In genomic region chr11:67674442-67674871, GRCh38 we compare ENCODE assay signal across 17 cellular contexts. TPM values are rescaled to one million over a fixed set of nuclear protein-coding genes. Genes with fewer than 3 reads are reported as not detected.
A peak's percentile ranks its signal among the peaks of the same experiment; 100 is the strongest.
DNase-seq lines count a peak whose midpoint lies in the region; TF ChIP-seq lines count a peak whose summit lies in the region.
"Had no signal": no experiment of that assay in that cellular context is flagged by ENCODE, and none has a peak within 500 bp of the region (broad histone marks: within the 10 kb centered on the region; RNA-seq: fewer than 3 reads in every experiment).

A gene with protein sequence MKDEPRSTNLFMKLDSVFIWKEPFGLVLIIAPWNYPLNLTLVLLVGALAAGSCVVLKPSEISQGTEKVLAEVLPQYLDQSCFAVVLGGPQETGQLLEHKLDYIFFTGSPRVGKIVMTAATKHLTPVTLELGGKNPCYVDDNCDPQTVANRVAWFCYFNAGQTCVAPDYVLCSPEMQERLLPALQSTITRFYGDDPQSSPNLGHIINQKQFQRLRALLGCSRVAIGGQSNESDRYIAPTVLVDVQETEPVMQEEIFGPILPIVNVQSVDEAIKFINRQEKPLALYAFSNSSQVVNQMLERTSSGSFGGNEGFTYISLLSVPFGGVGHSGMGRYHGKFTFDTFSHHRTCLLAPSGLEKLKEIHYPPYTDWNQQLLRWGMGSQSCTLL (minus strand): TSS chr11:67674623. CDS start chr11:67666935, 7,688 bp downstream.

- peak within 1 kb of the TSS in 2 of 3 donors; percentile 37 to 53 for H3K27ac Mint-ChIP-seq in IgD-negative memory B cell
- H3K27ac Mint-ChIP-seq: HFFc6; natural killer cell treated with Interleukin-12 subunit alpha and Interleukin-12 subunit beta and Interleukin-15 and Interleukin-18, amount 100 ng/mL, for 72 hours had no signal

- peaks cover 0 to 3% (median 1%) of the 10 kb centered on the region in 3 donors for H3K9me3 Mint-ChIP-seq in IgD-negative memory B cell
- H3K9me3 Mint-ChIP-seq: activated T-cell treated with anti-CD3 and anti-CD28 coated beads, Interleukin-2, amount 50 U/mL, for 4 hours; CD8-positive, alpha-beta memory T cell; natural killer cell treated with Interleukin-12 subunit alpha and Interleukin-12 subunit beta and Interleukin-15 and Interleukin-18, amount 100 ng/mL, for 72 hours had no signal

- no peaks in the 10 kb centered on the region for H3K9me3 ChIP-seq in breast epithelium
- no peaks in the 10 kb centered on the region for H3K9me3 ChIP-seq in thymus (ENCODE audit: control insufficient read depth)

- WGBS in lower leg skin, 2 donors: 29 to 36% methylated on average over 6 to 8 of the region's 8 CpGs
- 96% methylated on average over 8 of the region's 8 CpGs for WGBS in thymus

- intact Hi-C loops in breast epithelium (cut with DNase I; ENCODE audit: low total_unique reads) (no loop called here), lower leg skin (cut with DNase I; ENCODE audit: low total_unique reads) (no loop called here)

- TF ChIP-seq POLR2A in breast epithelium (IDR thresholded peaks at IDR 0.05) (no peak), lower leg skin (IDR thresholded peaks at IDR 0.05) (no peak)

- H3K27me3 ChIP-seq in breast epithelium (peaks cover 0 to 5% of the 10 kb centered on the region in 2 donors), thymus (ENCODE audit: control insufficient read depth, insufficient read depth) (no peaks in the 10 kb centered on the region)

- no peaks in the 10 kb centered on the region for H3K36me3 Mint-ChIP-seq in IgD-negative memory B cell
- H3K36me3 Mint-ChIP-seq: CD8-positive, alpha-beta memory T cell; natural killer cell treated with Interleukin-12 subunit alpha and Interleukin-12 subunit beta and Interleukin-15 and Interleukin-18, amount 100 ng/mL, for 72 hours had no signal

- H3K27ac ChIP-seq in breast epithelium: peak within 1 kb of the TSS; percentile 76 to 88
- no peak within 1 kb of the TSS for H3K27ac ChIP-seq in thymus (ENCODE audit: low read depth)

- H3K4me3 ChIP-seq in breast epithelium: peak within 1 kb of the TSS in 2 of 3 donors; percentile 30 to 55
- no peak within 1 kb of the TSS for H3K4me3 ChIP-seq in lower leg skin (ENCODE audit: low read depth, poor library complexity, severe bottlenecking)
- no peak within 1 kb of the TSS for H3K4me3 ChIP-seq in thymus (ENCODE audit: low read length)

- H3K4me1 Mint-ChIP-seq in IgD-negative memory B cell: no peaks in the 10 kb centered on the region
- H3K4me1 Mint-ChIP-seq: CD8-positive, alpha-beta memory T cell had no signal

- peaks cover 37% of the 10 kb centered on the region for H3K27me3 Mint-ChIP-seq in IgD-negative memory B cell

- H3K36me3 ChIP-seq in breast epithelium (no peaks in the 10 kb centered on the region), thymus (ENCODE audit: control insufficient read depth, insufficient read depth) (no peaks in the 10 kb centered on the region)

- H3K4me3 Mint-ChIP-seq in IgD-negative memory B cell: no peak within 1 kb of the TSS
- H3K4me3 Mint-ChIP-seq: activated T-cell treated with anti-CD3 and anti-CD28 coated beads, Interleukin-2, amount 50 U/mL, for 4 hours; CD8-positive, alpha-beta memory T cell; HFFc6; natural killer cell treated with Interleukin-12 subunit alpha and Interleukin-12 subunit beta and Interleukin-15 and Interleukin-18, amount 100 ng/mL, for 72 hours had no signal

- peak; percentile 87 to 89 for DNase-seq in breast epithelium (ENCODE audit: low spot score in 2 of 2)
- DNase-seq in lower leg skin (ENCODE audit: low spot score in 2 of 2): peak; percentile 77 to 90
- DNase-seq in NCI-H1694 treated with DMSO at 0.1 percent for 48 hours (lab: John Stamatoyannopoulos, UW): no peak
- no peak for DNase-seq in activated effector memory CD4-positive, alpha-beta T cell treated with anti-CD3 and anti-CD28 coated beads, Interleukin-2, amount 50 U/mL, for 16 hours
- DNase-seq in epidermal melanocyte (ENCODE audit: insufficient read length, low spot score): no peak
- DNase-seq in anterior cingulate cortex (lab: John Stamatoyannopoulos, UW): no peak
- DNase-seq: activated CD4-positive, alpha-beta T cell treated with anti-CD3 and anti-CD28 coated beads for 1 hour; activated T-cell treated with anti-CD3 and anti-CD28 coated beads, Interleukin-2, amount 50 U/mL, for 4 hours; amygdala; CD8-positive, alpha-beta memory T cell; dermis blood vessel endothelial cell; foreskin melanocyte; HFFc6; NCI-H1092 treated with DMSO at 0.1 percent for 48 hours had no signal

- TF ChIP-seq CTCF in breast epithelium (IDR thresholded peaks at IDR 0.05) (no peak), lower leg skin (IDR thresholded peaks at IDR 0.05) (no peak)

- H3K4me1 ChIP-seq in breast epithelium (peaks cover 0 to 4% of the 10 kb centered on the region in 2 donors), thymus (ENCODE audit: control insufficient read depth, insufficient read depth, low read length) (no peaks in the 10 kb centered on the region)

RNA-seq across cellular contexts. Expression of the gene that starts here (rescaled TPM):
- polyA plus RNA-seq in IgD-negative memory B cell (not detected), thymus (11.1 TPM)
- total RNA-seq in breast epithelium (10 to 100 TPM in 2 of 3 donors, under 1 TPM in 1; 0.32 to 62.3 (median 44.1) TPM), lower leg skin (100 to 1,000 TPM; 127 to 221 (median 170) TPM)
- total RNA-seq: activated T-cell treated with anti-CD3 and anti-CD28 coated beads, Interleukin-2, amount 50 U/mL, for 4 hours; CD8-positive, alpha-beta memory T cell; dermis blood vessel endothelial cell; HFFc6; natural killer cell treated with Interleukin-12 subunit alpha and Interleukin-12 subunit beta and Interleukin-15 and Interleukin-18, amount 100 ng/mL, for 72 hours had no signal
- polyA plus RNA-seq: CD8-positive, alpha-beta memory T cell had no signal

Comparison
In these comparisons a context has a peak if more than half of its experiments do, and no peak if none do; other contexts are left out.
1. RNA of the gene that starts here (polyA plus RNA-seq): 11.1 TPM in thymus (single experiment); not detected in IgD-negative memory B cell (single experiment); every median in the first group is over 10 times any median in the second.
2. DNase-seq: peak in breast epithelium (2 of 2) and lower leg skin (2 of 2); none in NCI-H1694 treated with DMSO at 0.1 percent for 48 hours (single experiment), activated effector memory CD4-positive, alpha-beta T cell treated with anti-CD3 and anti-CD28 coated beads, Interleukin-2, amount 50 U/mL, for 16 hours (single experiment), epidermal melanocyte (single experiment) and anterior cingulate cortex (0 of 58).
3. H3K4me3 ChIP-seq: peak in breast epithelium (2 of 3); none in lower leg skin (single experiment) and thymus (single experiment).